In genomic region chr17:7667616-7668406, GRCh38 we compare ENCODE assay signal across 19 cellular contexts. TPM values are rescaled to one million over a fixed set of nuclear protein-coding genes. Genes with fewer than 3 reads are reported as not detected.
DNase-seq lines count a peak whose midpoint lies in the region; ATAC-seq and TF ChIP-seq lines count a peak whose summit lies in the region.
"Had no signal": no experiment of that assay in that cellular context is flagged by ENCODE, and none has a peak within 500 bp of the region (broad histone marks: within the 10 kb centered on the region; RNA-seq: fewer than 3 reads in every experiment).

No MANE protein-coding gene starts in this region.

- H3K27me3 Mint-ChIP-seq in T-helper 2 cell treated with Interferon-gamma antibody and Interleukin-4, amounts not matched to agents 5 μg/mL and 100 μg/mL, for 36 hours (ENCODE audit: low read depth), result no peaks in the 10 kb centered on the region

- H3K27ac ChIP-seq in dorsolateral prefrontal cortex, result peak overlapping the region in 31 of 59 donors; percentile 7 to 86 (median 51)
- H3K27ac ChIP-seq: breast epithelium, SJSA1, tibial artery had no signal

- TF ChIP-seq CTCF in dorsolateral prefrontal cortex (IDR thresholded peaks at IDR 0.05 in 54 of 56, conservative IDR thresholded peaks at IDR 0.05 in 2 of 56; ENCODE audit: low read depth in 1 of 56, partially characterized antibody in 56 of 56), result no peak

- intact Hi-C loops in dorsolateral prefrontal cortex (cut with DNase I) (no loop called here), posterior cingulate gyrus (cut with DNase I) (no loop called here)

- H3K4me1 Mint-ChIP-seq in T-helper 2 cell treated with Interferon-gamma antibody and Interleukin-4, amounts not matched to agents 5 μg/mL and 100 μg/mL, for 36 hours (ENCODE audit: low read depth), result no peaks in the 10 kb centered on the region

- no peaks in the 10 kb centered on the region for H3K27me3 ChIP-seq in dorsolateral prefrontal cortex
- H3K27me3 ChIP-seq: breast epithelium, SJSA1, tibial artery had no signal

- no peak overlapping the region for H3K27ac Mint-ChIP-seq in T-helper 2 cell treated with Interferon-gamma antibody and Interleukin-4, amounts not matched to agents 5 μg/mL and 100 μg/mL, for 36 hours

- no peak for ATAC-seq in HG02938 (IDR thresholded peaks at IDR 0.05; ENCODE audit: unreplicated experiment)
- ATAC-seq: left colon had no signal

- in situ Hi-C loops in G401 (cut with HindIII; ENCODE audit: low sequenced_read_pairs), result no loop called here

- H3K4me3 Mint-ChIP-seq in T-helper 2 cell treated with Interferon-gamma antibody and Interleukin-4, amounts not matched to agents 5 μg/mL and 100 μg/mL, for 36 hours, result no peak overlapping the region

- H3K36me3 Mint-ChIP-seq in T-helper 2 cell treated with Interferon-gamma antibody and Interleukin-4, amounts not matched to agents 5 μg/mL and 100 μg/mL, for 36 hours (ENCODE audit: low read depth), result peaks cover 31% of the 10 kb centered on the region

- DNase-seq in G401 (ENCODE audit: low spot score) (peak; percentile 33), NCI-H2227 (lab: John Stamatoyannopoulos, UW; ENCODE audit: unreplicated experiment) (peak; percentile 7), dorsolateral prefrontal cortex (peak in 5 of 10 donors; percentile 47 to 67 (median 55)), posterior cingulate gyrus (peak in 8 of 10 donors; percentile 44 to 91 (median 66)), HuH-7.5 (ENCODE audit: low spot score) (no peak)
- DNase-seq in T-helper 2 cell treated with Interferon-gamma antibody and Interleukin-4, amounts not matched to agents 5 μg/mL and 100 μg/mL, for 36 hours (ENCODE audit: low spot score), result no peak
- DNase-seq: activated CD4-positive, CD25-positive, alpha-beta regulatory T cell treated with anti-CD3 and anti-CD28 coated beads, Interleukin-2, amount 50 U/mL, for 72 hours; activated CD8-positive, alpha-beta memory T cell treated with anti-CD3 and anti-CD28 coated beads, Interleukin-2, amount 50 U/mL, for 4 hours; DMS153; effector CD4-positive, alpha-beta T cell; left colon; NCI-H1436; stimulated activated CD4-positive, alpha-beta T cell treated with anti-CD3 and anti-CD28 coated beads, Interleukin-4, amount 100 ng/mL, for 4 hours; tibial artery had no signal

- no peaks in the 10 kb centered on the region for H3K9me3 Mint-ChIP-seq in T-helper 2 cell treated with Interferon-gamma antibody and Interleukin-4, amounts not matched to agents 5 μg/mL and 100 μg/mL, for 36 hours

- H3K4me3 ChIP-seq in dorsolateral prefrontal cortex, result no peak overlapping the region
- H3K4me3 ChIP-seq: breast epithelium, SJSA1, tibial artery had no signal

RNA-seq across cellular contexts. Expression of gene ATP1B2, which starts 17.1 kb away (rescaled TPM):
- total RNA-seq in G401 (2014; rRNA removed; shearing (Covaris generic)), result not detected in 2 replicates
- 100 to 1,000 TPM; 159 to 746 (median 296) TPM for total RNA-seq in dorsolateral prefrontal cortex
- total RNA-seq: OCI-LY7, SJSA1 had no signal

RNA-seq across cellular contexts. Expression of gene TP53, which starts 19.5 kb away (rescaled TPM):
- total RNA-seq in G401 (2014; rRNA removed; shearing (Covaris generic)), result 23.5 and 26.4 TPM in 2 replicates
- 10 to 100 TPM in 109 of 120 experiments, 1 to 10 TPM in 11; 5.6 to 31.5 (median 14.8) TPM for total RNA-seq in dorsolateral prefrontal cortex

RNA-seq across cellular contexts. Expression of gene WRAP53, which starts 20.5 kb away (rescaled TPM):
- 27.2 and 33.5 TPM in 2 replicates for total RNA-seq in G401 (2014; rRNA removed; shearing (Covaris generic))
- 10 to 100 TPM in 19 of 120 experiments, 1 to 10 TPM in 101; 5.1 to 15.5 (median 8.1) TPM for total RNA-seq in dorsolateral prefrontal cortex

RNA-seq across cellular contexts. Expression of gene EFNB3, which starts 37.2 kb away (rescaled TPM):
- total RNA-seq in G401 (2014; rRNA removed; shearing (Covaris generic)), result 13.1 and 16.8 TPM in 2 replicates
- 10 to 100 TPM in 119 of 120 experiments, 1 to 10 TPM in 1; 7.4 to 54.0 (median 30.3) TPM for total RNA-seq in dorsolateral prefrontal cortex
- total RNA-seq: SJSA1 had no signal

RNA-seq across cellular contexts. Expression of gene SHBG, which starts 37.9 kb away (rescaled TPM):
- total RNA-seq in G401 (2014; rRNA removed; shearing (Covaris generic)), result not detected in 2 replicates
- total RNA-seq in dorsolateral prefrontal cortex, result 1 to 10 TPM in 88 of 120 experiments, under 1 TPM in 20, not detected in 12; 0.47 to 5.3 (median 1.5) TPM
- total RNA-seq: left colon, SJSA1, skeletal muscle tissue had no signal

Comparison
In these comparisons a context has a peak if more than half of its experiments do, and no peak if none do; other contexts are left out.
1. DNase-seq: peak in G401 (single experiment), NCI-H2227 (single experiment) and posterior cingulate gyrus (8 of 10); none in HuH-7.5 (single experiment) and T-helper 2 cell treated with Interferon-gamma antibody and Interleukin-4, amounts not matched to agents 5 μg/mL and 100 μg/mL, for 36 hours (single experiment).
2. RNA of gene ATP1B2, which starts 17.1 kb away (total RNA-seq): 159 to 746 TPM in dorsolateral prefrontal cortex; not detected in G401; every median in the first group is over 100 times any median in the second.